Comparison of ENCODE assay signal across 1 cellular context in the genomic region with DNA sequence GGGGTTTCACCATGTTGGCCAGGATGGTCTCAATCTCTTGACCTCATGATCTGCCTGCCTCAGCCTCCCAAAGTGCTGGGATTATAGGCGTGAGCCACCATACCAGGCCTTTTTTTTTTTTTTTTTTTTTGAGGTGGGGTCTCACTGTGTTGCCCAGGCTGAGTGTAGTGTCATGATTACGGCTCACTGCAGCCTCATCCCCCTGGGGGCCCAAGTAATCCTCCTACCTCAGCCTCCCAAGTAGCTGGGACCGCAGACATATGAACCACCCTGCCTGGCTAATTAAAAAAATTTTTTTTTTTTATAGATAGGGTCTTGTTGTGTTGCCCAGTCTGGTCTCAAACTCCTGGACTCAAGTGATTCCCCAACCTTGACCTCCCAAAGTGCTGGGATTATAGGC. TPM values are rescaled to one million over a fixed set of nuclear protein-coding genes. Genes with fewer than 3 reads are reported as not detected.
"Had no signal": no experiment of that assay in that cellular context is flagged by ENCODE, and none has a peak within 500 bp of the region (broad histone marks: within the 10 kb centered on the region; RNA-seq: fewer than 3 reads in every experiment).

No MANE protein-coding gene starts in this region.

RNA-seq across cellular contexts. Expression of a gene that starts 54.2 kb away (rescaled TPM):
- total RNA-seq: HT-29 had no signal
